ENCODE assay signal across 13 cellular contexts in the genomic region with DNA sequence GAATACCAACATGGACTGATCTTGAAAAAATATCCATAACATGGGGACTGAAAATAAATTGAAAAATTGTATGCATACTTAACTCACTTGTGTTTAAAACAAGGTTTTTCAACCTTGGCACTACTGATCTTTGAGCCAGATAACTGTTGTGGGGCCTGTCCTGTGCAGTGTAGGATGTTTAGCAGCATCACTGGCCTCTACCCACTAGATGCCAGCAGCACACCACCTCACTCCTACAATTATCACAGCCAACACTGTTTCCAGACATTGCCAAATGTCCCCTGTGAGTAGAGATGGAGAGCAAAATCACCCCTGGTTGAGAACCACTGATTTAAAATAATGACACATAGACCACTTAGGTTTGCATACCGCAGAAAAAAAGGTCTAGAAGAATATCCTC. TPM values are rescaled to one million over a fixed set of nuclear protein-coding genes. Genes with fewer than 3 reads are reported as not detected.
DNase-seq lines count a peak whose midpoint lies in the region; ATAC-seq and TF ChIP-seq lines count a peak whose summit lies in the region.
"Had no signal": no experiment of that assay in that cellular context is flagged by ENCODE, and none has a peak within 500 bp of the region (broad histone marks: within the 10 kb centered on the region; RNA-seq: fewer than 3 reads in every experiment).

No MANE protein-coding gene starts in this region.

- H3K36me3 ChIP-seq in A673 (ENCODE audit: insufficient read depth, low read length, poor library complexity, severe bottlenecking) = no peaks in the 10 kb centered on the region
- no peaks in the 10 kb centered on the region for H3K36me3 ChIP-seq in H7 (replicated peaks; ENCODE audit: control insufficient read depth, insufficient read depth, low read length)
- H3K36me3 ChIP-seq in lower lobe of right lung = no peaks in the 10 kb centered on the region
- H3K36me3 ChIP-seq: upper lobe of right lung had no signal

- CTCF ChIA-PET in A673 (lab: Charles Lee) = no interaction called here

- ATAC-seq in SK-N-SH treated with all-trans-retinoic acid at 6 μM for 48 hours (peak; percentile 92), lower lobe of right lung (no peak)
- ATAC-seq: CD8-positive, alpha-beta T cell; upper lobe of right lung had no signal

- H3K27me3 ChIP-seq in A673 (replicated peaks; ENCODE audit: insufficient read depth, low read depth, low read length, poor library complexity) (peaks cover 58% of the 10 kb centered on the region), H7 (ENCODE audit: control insufficient read depth, insufficient read depth, low read length) (no peaks in the 10 kb centered on the region), lower lobe of right lung (ENCODE audit: low read depth) (no peaks in the 10 kb centered on the region)
- H3K27me3 ChIP-seq: upper lobe of right lung had no signal

- DNase-seq in A673 (ENCODE audit: low spot score) (peak; percentile 42), H7 (peak; percentile 13), fibroblast of peridontal ligament (ENCODE audit: extremely low read depth) (peak; percentile 46), COLO829 (ENCODE audit: low spot score) (no peak), HPDE6-E6E7 (ENCODE audit: extremely low spot score) (no peak), lower lobe of right lung (no peak)
- DNase-seq in activated naive CD4-positive, alpha-beta T cell (lab: John Stamatoyannopoulos, UW) = no peak
- DNase-seq: activated CD8-positive, alpha-beta memory T cell treated with anti-CD3 and anti-CD28 coated beads for 24 hours; activated naive CD8-positive, alpha-beta T cell treated with anti-CD3 and anti-CD28 coated beads, Interleukin-2, amount 10 ng/mL, durations not matched to agents 7 days and 5 days; CD8-positive, alpha-beta T cell; effector memory CD4-positive, alpha-beta T cell; upper lobe of right lung had no signal

- POLR2A ChIA-PET in A673 (lab: Charles Lee; ENCODE audit: low non-redundant PET) = no interaction called here

- no peaks in the 10 kb centered on the region for H3K4me1 ChIP-seq in A673 (ENCODE audit: insufficient read depth, low read length, poor library complexity, severe bottlenecking)
- no peaks in the 10 kb centered on the region for H3K4me1 ChIP-seq in lower lobe of right lung
- H3K4me1 ChIP-seq: upper lobe of right lung had no signal

- H3K9me3 ChIP-seq in A673 (ENCODE audit: low read depth, low read length, poor library complexity, severe bottlenecking) (no peaks in the 10 kb centered on the region), lower lobe of right lung (no peaks in the 10 kb centered on the region)
- H3K9me3 ChIP-seq: upper lobe of right lung had no signal

- intact Hi-C loops in A673 (cut with micrococcal nuclease; ENCODE audit: unreplicated experiment) = no loop called here
- intact Hi-C loops in lower lobe of right lung (cut with DNase I) = no loop called here

- no peak overlapping the region for H3K4me3 ChIP-seq in A673 (ENCODE audit: low read depth, low read length, poor library complexity, severe bottlenecking)
- H3K4me3 ChIP-seq in H7 (ENCODE audit: insufficient read depth, low read depth, low read length) = no peak overlapping the region
- H3K4me3 ChIP-seq in lower lobe of right lung = no peak overlapping the region
- H3K4me3 ChIP-seq: upper lobe of right lung had no signal

- H3K27ac ChIP-seq in A673 (ENCODE audit: low read depth, low read length, poor library complexity, severe bottlenecking) (no peak overlapping the region), lower lobe of right lung (no peak overlapping the region)
- H3K27ac ChIP-seq: upper lobe of right lung had no signal

- TF ChIP-seq CTCF in A673 (conservative IDR thresholded peaks at IDR 0.05; ENCODE audit: low read depth, low read length) (peak; percentile 42; the same call in 1 of the 2 replicates), lower lobe of right lung (IDR thresholded peaks at IDR 0.05) (no peak)

- BruUV-seq in A673 (replicated peaks; lab: Mats Ljungman, UMichigan) = no TSS peak

TF ChIP-seq in SK-N-SH treated with all-trans-retinoic acid at 6 μM for 48 hours, 23 proteins besides CTCF, POLR2A, EP300 and RAD21:
- TF ChIP-seq TCF4 (CRISPR knock-in tag; IDR thresholded peaks at IDR 0.05; ENCODE audit: borderline replicate concordance) = no peak

RNA-seq across cellular contexts. Expression of gene SLC1A2, which starts 45.0 kb away (rescaled TPM):
- total RNA-seq in A673 (2021) (0.11 TPM in 1 of 2 replicates, not detected in the other), lower lobe of right lung (3.4 TPM)
- 0.81 and 1.0 TPM in 2 replicates for total RNA-seq in H7 (2014; rRNA removed; shearing (Covaris generic))
- total RNA-seq: activated naive CD8-positive, alpha-beta T cell treated with anti-CD3 and anti-CD28 coated beads, Interleukin-2, amount 10 ng/mL, durations not matched to agents 7 days and 5 days; CD8-positive, alpha-beta T cell had no signal

Comparison
In these comparisons a context has a peak if more than half of its experiments do, and no peak if none do; other contexts are left out.
1. DNase-seq: peak in A673 (single experiment), H7 (single experiment) and fibroblast of peridontal ligament (single experiment); none in COLO829 (single experiment), HPDE6-E6E7 (single experiment), lower lobe of right lung (single experiment) and activated naive CD4-positive, alpha-beta T cell (0 of 4).